ENCODE assay signal across 26 cellular contexts in genomic region chr19:18041054-18041453, GRCh38. TPM values are rescaled to one million over a fixed set of nuclear protein-coding genes. Genes with fewer than 3 reads are reported as not detected.
"Had no signal": no experiment of that assay in that cellular context is flagged by ENCODE, and none has a peak within 500 bp of the region (broad histone marks: within the 10 kb centered on the region; RNA-seq: fewer than 3 reads in every experiment).

No MANE protein-coding gene starts in this region.

- H3K27ac ChIP-seq: coronary artery, dorsolateral prefrontal cortex, esophagus muscularis mucosa, heart right ventricle, left lung, lower lobe of right lung had no signal

- H3K27ac Mint-ChIP-seq: mesothelial cell of epicardium had no signal

- ATAC-seq: gastrocnemius medialis; heart right ventricle; left cardiac atrium; left lung; left ventricle myocardium superior; lower lobe of right lung; mucosa of descending colon; naive thymus-derived CD8-positive, alpha-beta T cell had no signal

- H3K36me3 Mint-ChIP-seq: mesothelial cell of epicardium; naive B cell; naive thymus-derived CD8-positive, alpha-beta T cell had no signal

- H3K27me3 Mint-ChIP-seq: naive B cell; naive thymus-derived CD8-positive, alpha-beta T cell had no signal

- H3K9me3 ChIP-seq: gastrocnemius medialis, left lung, lower lobe of right lung, mucosa of descending colon had no signal

- H3K4me3 ChIP-seq: coronary artery, dorsolateral prefrontal cortex, esophagus muscularis mucosa, gastrocnemius medialis, heart right ventricle, left lung, lower lobe of right lung, mucosa of descending colon had no signal

- H3K4me3 Mint-ChIP-seq: mesothelial cell of epicardium had no signal

- DNase-seq: dermis blood vessel endothelial cell; dorsolateral prefrontal cortex; effector CD4-positive, alpha-beta T cell; effector memory CD4-positive, alpha-beta T cell; foreskin fibroblast; foreskin melanocyte; gastrocnemius medialis; glutamatergic neuron; head of caudate nucleus; heart right ventricle; hippocampal formation; left cardiac atrium; left lung; left ventricle myocardium superior; lower lobe of right lung; mesenchymal stem cell; mucosa of descending colon; naive B cell; naive thymus-derived CD8-positive, alpha-beta T cell had no signal

- H3K27me3 ChIP-seq: dorsolateral prefrontal cortex, esophagus muscularis mucosa, gastrocnemius medialis, heart right ventricle, left lung had no signal

- H3K36me3 ChIP-seq: esophagus muscularis mucosa, gastrocnemius medialis, heart right ventricle, left lung, lower lobe of right lung had no signal

- H3K9me3 Mint-ChIP-seq: mesothelial cell of epicardium; naive B cell; naive thymus-derived CD8-positive, alpha-beta T cell had no signal

RNA-seq across cellular contexts. Expression of gene IL12RB1, which starts 45.7 kb away (rescaled TPM):
- total RNA-seq: endothelial cell of umbilical vein, epithelial cell of proximal tubule, kidney epithelial cell, mesothelial cell of epicardium, myocyte had no signal
